ENCODE assay signal across 12 cellular contexts in genomic region chr4:99655315-99656081, GRCh38. TPM values are rescaled to one million over a fixed set of nuclear protein-coding genes. Genes with fewer than 3 reads are reported as not detected.
DNase-seq lines count a peak whose midpoint lies in the region; ATAC-seq and TF ChIP-seq lines count a peak whose summit lies in the region.
"Had no signal": no experiment of that assay in that cellular context is flagged by ENCODE, and none has a peak within 500 bp of the region (broad histone marks: within the 10 kb centered on the region; RNA-seq: fewer than 3 reads in every experiment).

No MANE protein-coding gene starts in this region.

- peak; percentile 3 for DNase-seq in AG09309 (ENCODE audit: low read depth)
- DNase-seq in NCI-H1436 (lab: John Stamatoyannopoulos, UW), result peak; percentile 24
- peak; percentile 61 for DNase-seq in kidney tubule cell (ENCODE audit: low spot score)
- no peak for DNase-seq in GM10266 (ENCODE audit: extremely low spot score)
- no peak for DNase-seq in activated naive CD8-positive, alpha-beta T cell treated with anti-CD3 and anti-CD28 coated beads, Interleukin-2, amount 50 U/mL, for 24 hours
- no peak for DNase-seq in effector memory CD4-positive, alpha-beta T cell
- DNase-seq in DMS114 treated with DMSO at 0.1 percent for 48 hours (lab: John Stamatoyannopoulos, UW; ENCODE audit: unreplicated experiment), result no peak
- DNase-seq: activated CD4-positive, alpha-beta T cell treated with anti-CD3 and anti-CD28 coated beads, Interleukin-2, amount 50 U/mL, for 48 hours; H7 had no signal

- H3K27me3 ChIP-seq in effector memory CD4-positive, alpha-beta T cell (replicated peaks; ENCODE audit: control insufficient read depth, insufficient read depth, low read length, poor library complexity, severe bottlenecking), result no peaks in the 10 kb centered on the region
- H3K27me3 ChIP-seq: BLaER1, tibial nerve had no signal

- H3K27ac Mint-ChIP-seq in brain, result peak overlapping the region in 4 of 5 experiments; percentile 39 to 82 (median 74)
- H3K27ac Mint-ChIP-seq in activated naive CD8-positive, alpha-beta T cell treated with anti-CD3 and anti-CD28 coated beads, Interleukin-2, amount 50 U/mL, for 24 hours, result no peak overlapping the region

- peaks cover 68% of the 10 kb centered on the region for H3K4me1 Mint-ChIP-seq in brain
- no peaks in the 10 kb centered on the region for H3K4me1 Mint-ChIP-seq in activated naive CD8-positive, alpha-beta T cell treated with anti-CD3 and anti-CD28 coated beads, Interleukin-2, amount 50 U/mL, for 24 hours

- H3K27ac ChIP-seq in effector memory CD4-positive, alpha-beta T cell (ENCODE audit: insufficient read depth, low read length, poor library complexity, severe bottlenecking), result no peak overlapping the region
- H3K27ac ChIP-seq: BLaER1, tibial nerve had no signal

- no peaks in the 10 kb centered on the region for H3K36me3 ChIP-seq in effector memory CD4-positive, alpha-beta T cell (ENCODE audit: control insufficient read depth, insufficient read depth, low read length)
- H3K36me3 ChIP-seq: BLaER1, tibial nerve had no signal

- H3K36me3 Mint-ChIP-seq in brain, result no peaks in the 10 kb centered on the region
- H3K36me3 Mint-ChIP-seq in activated naive CD8-positive, alpha-beta T cell treated with anti-CD3 and anti-CD28 coated beads, Interleukin-2, amount 50 U/mL, for 24 hours (ENCODE audit: low read depth), result no peaks in the 10 kb centered on the region

- H3K27me3 Mint-ChIP-seq in brain, result peaks cover 3% of the 10 kb centered on the region
- no peaks in the 10 kb centered on the region for H3K27me3 Mint-ChIP-seq in activated naive CD8-positive, alpha-beta T cell treated with anti-CD3 and anti-CD28 coated beads, Interleukin-2, amount 50 U/mL, for 24 hours

- no peaks in the 10 kb centered on the region for H3K4me1 ChIP-seq in effector memory CD4-positive, alpha-beta T cell (ENCODE audit: control insufficient read depth, insufficient read depth, low read length, poor library complexity, severe bottlenecking)
- H3K4me1 ChIP-seq: tibial nerve had no signal

- peaks cover 0 to 7% (median 2%) of the 10 kb centered on the region in 5 experiments for H3K9me3 Mint-ChIP-seq in brain
- H3K9me3 Mint-ChIP-seq in activated naive CD8-positive, alpha-beta T cell treated with anti-CD3 and anti-CD28 coated beads, Interleukin-2, amount 50 U/mL, for 24 hours, result no peaks in the 10 kb centered on the region

- H3K4me3 Mint-ChIP-seq in brain, result peak overlapping the region in 2 of 5 experiments; percentile 25 to 39
- no peak overlapping the region for H3K4me3 Mint-ChIP-seq in activated naive CD8-positive, alpha-beta T cell treated with anti-CD3 and anti-CD28 coated beads, Interleukin-2, amount 50 U/mL, for 24 hours

- no peak for ATAC-seq in activated naive CD8-positive, alpha-beta T cell treated with anti-CD3 and anti-CD28 coated beads, Interleukin-2, amount 50 U/mL, for 24 hours

- no peak overlapping the region for H3K4me3 ChIP-seq in AG09309 (ENCODE audit: control insufficient read depth, low read depth, low read length)
- no peak overlapping the region for H3K4me3 ChIP-seq in effector memory CD4-positive, alpha-beta T cell (ENCODE audit: insufficient read depth, low read depth, low read length, poor library complexity, severe bottlenecking)
- H3K4me3 ChIP-seq: BLaER1, tibial nerve had no signal

- TF ChIP-seq CTCF in AG09309 (IDR thresholded peaks at IDR 0.05; ENCODE audit: control insufficient read depth, insufficient read depth, low read depth, low read length, missing control alignments) (no peak), brain (conservative IDR thresholded peaks at IDR 0.05) (no peak), GM10266 (IDR thresholded peaks at IDR 0.05; ENCODE audit: control insufficient read depth, insufficient read depth, low read depth, missing control alignments) (no peak)

- no peaks in the 10 kb centered on the region for H3K9me3 ChIP-seq in effector memory CD4-positive, alpha-beta T cell (ENCODE audit: control insufficient read depth, low read length)

RNA-seq across cellular contexts. Expression of gene C4orf54, which starts 2.1 kb away (rescaled TPM):
- 0.19 TPM for polyA plus RNA-seq in brain (ENCODE audit: insufficient read depth, low read depth, low replicate concordance)

Comparison
In these comparisons a context has a peak if more than half of its experiments do, and no peak if none do; other contexts are left out.
1. DNase-seq: peak in AG09309 (single experiment), NCI-H1436 (single experiment) and kidney tubule cell (single experiment); none in GM10266 (single experiment), activated naive CD8-positive, alpha-beta T cell treated with anti-CD3 and anti-CD28 coated beads, Interleukin-2, amount 50 U/mL, for 24 hours (single experiment), effector memory CD4-positive, alpha-beta T cell (0 of 3) and DMS114 treated with DMSO at 0.1 percent for 48 hours (single experiment).